10 cellular contexts compared by ENCODE assay signal in the genomic region with DNA sequence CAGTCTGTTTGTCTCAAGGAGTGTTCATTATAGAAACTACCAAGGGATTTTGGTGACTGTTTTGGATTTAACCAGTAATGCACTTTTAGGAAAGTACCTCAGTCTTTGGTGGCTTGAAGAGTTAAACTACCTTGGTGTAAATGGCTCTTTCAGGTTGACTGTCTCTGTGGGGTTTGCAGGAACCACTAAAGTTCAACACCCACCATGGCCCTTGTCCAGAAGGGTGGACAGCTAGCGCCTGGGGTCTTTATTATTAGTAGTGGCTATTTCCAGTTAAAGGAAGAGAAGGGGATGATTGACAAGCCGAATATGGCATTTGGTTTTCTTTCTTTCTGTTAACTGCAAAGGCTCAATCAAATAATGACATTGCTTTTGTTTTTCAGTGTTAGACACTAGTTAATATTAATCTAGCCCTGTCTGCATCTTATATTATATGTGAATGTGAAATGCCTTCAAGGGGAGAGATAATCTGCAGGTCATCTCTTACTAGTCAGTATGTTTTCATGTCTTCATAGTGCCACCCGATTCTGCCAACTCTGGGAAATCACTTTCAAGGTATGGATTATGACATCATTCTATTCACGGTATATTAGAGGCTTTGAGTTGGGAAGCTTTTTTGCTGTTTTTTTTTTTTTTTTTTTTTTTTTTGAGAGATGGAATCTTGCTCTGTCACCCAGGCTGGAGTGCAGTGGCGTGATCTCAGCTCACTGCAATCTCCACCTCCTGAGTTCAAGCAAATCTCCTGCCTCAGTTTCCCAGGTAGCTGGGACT. TPM values are rescaled to one million over a fixed set of nuclear protein-coding genes. Genes with fewer than 3 reads are reported as not detected.
A peak's percentile ranks its signal among the peaks of the same experiment; 100 is the strongest.
DNase-seq lines count a peak whose midpoint lies in the region; ATAC-seq and TF ChIP-seq lines count a peak whose summit lies in the region.
"Had no signal": no experiment of that assay in that cellular context is flagged by ENCODE, and none has a peak within 500 bp of the region (broad histone marks: within the 10 kb centered on the region; RNA-seq: fewer than 3 reads in every experiment).

No MANE protein-coding gene starts in this region.

- no peaks in the 10 kb centered on the region for H3K9me3 Mint-ChIP-seq in naive B cell

- H3K9me2 ChIP-seq in DOHH2 (replicated peaks; ENCODE audit: control insufficient read depth, low read length), result no peaks in the 10 kb centered on the region

- POLR2A ChIA-PET in Panc1 (lab: Charles Lee), result no interaction called here

- TF ChIP-seq CTCF in DOHH2 (IDR thresholded peaks at IDR 0.05; ENCODE audit: low read depth, low read length, poor library complexity, severe bottlenecking) (no peak), Panc1 (IDR thresholded peaks at IDR 0.05) (no peak), heart left ventricle (IDR thresholded peaks at IDR 0.05) (no peak)

- H3F3A ChIP-seq in DOHH2 (ENCODE audit: control insufficient read depth, insufficient read depth), result peaks cover 43% of the 10 kb centered on the region

- peaks cover 21% of the 10 kb centered on the region; the same call in 1 of the 2 replicates for H4K20me1 ChIP-seq in DOHH2 (ENCODE audit: control insufficient read depth, insufficient read depth, low read depth, low read length)

- H3K9me3 ChIP-seq in DOHH2 (ENCODE audit: control insufficient read depth, insufficient read depth, low read length) (no peaks in the 10 kb centered on the region), Panc1 (ENCODE audit: control insufficient read depth, insufficient read depth, low read depth, low read length) (no peaks in the 10 kb centered on the region), heart left ventricle (no peaks in the 10 kb centered on the region)

- peak overlapping the region; percentile 90 for H3K4me2 ChIP-seq in DOHH2 (ENCODE audit: low read length)

- peaks cover 22% of the 10 kb centered on the region for H3K36me3 ChIP-seq in DOHH2 (ENCODE audit: control insufficient read depth, low read length)
- H3K36me3 ChIP-seq in Panc1 (ENCODE audit: control insufficient read depth, insufficient read depth, low read length), result no peaks in the 10 kb centered on the region
- no peaks in the 10 kb centered on the region for H3K36me3 ChIP-seq in heart left ventricle

- intact Hi-C loops in Panc1 (cut with micrococcal nuclease; ENCODE audit: unreplicated experiment) (no loop called here), heart left ventricle (cut with DNase I) (loop anchor here in 3 of 10 donors (5.0 to 10.0 kb wide), 3 partner anchors 47 to 57 kb away; a partner anchor contains a TSS)

- H3K27ac ChIP-seq in DOHH2 (ENCODE audit: low read depth, low read length), result peak overlapping the region; percentile 97
- H3K27ac ChIP-seq in Panc1 (ENCODE audit: low read length), result peak overlapping the region; percentile 72
- peak overlapping the region in 3 of 12 donors; percentile 16 to 33 (median 32) for H3K27ac ChIP-seq in heart left ventricle

- CTCF ChIA-PET in Panc1 (lab: Charles Lee), result interaction anchor here (0.6 kb wide), 1 partner anchor 404 kb away, joined by 3 read pairs; no protein-coding TSS in a partner anchor

- DNase-seq in Panc1 (ENCODE audit: low read depth, low spot score), result no peak
- DNase-seq in naive B cell, result no peak
- DNase-seq in heart left ventricle, result no peak
- DNase-seq in occipital lobe (lab: John Stamatoyannopoulos, UW), result no peak
- DNase-seq in stimulated activated CD4-positive, alpha-beta T cell treated with anti-CD3 and anti-CD28 coated beads, Interleukin-2, amount 100 ng/mL, for 24 hours, result no peak
- no peak for DNase-seq in GOT3 (lab: John Stamatoyannopoulos, UW)
- DNase-seq: NK-92 treated with Interleukin-12 subunit alpha and Interleukin-12 subunit beta, amount 100 ng/mL, for 24 hours had no signal

- BruUV-seq in Panc1 (replicated peaks; lab: Mats Ljungman, UMichigan), result no TSS peak

- no peaks in the 10 kb centered on the region for H3K36me3 Mint-ChIP-seq in naive B cell

- peak overlapping the region; percentile 86 to 95 (median 91) for H3K27ac Mint-ChIP-seq in naive B cell

- 46 to 64% (median 54%) methylated on average over 5 of the region's 5 CpGs for WGBS in heart left ventricle, 4 donors

- H3K4me3 Mint-ChIP-seq in naive B cell, result peak overlapping the region in 6 of 8 donors; percentile 11 to 62 (median 46)

- H3K4me3 ChIP-seq in DOHH2 (ENCODE audit: low read length), result peak overlapping the region; percentile 67
- H3K4me3 ChIP-seq in Panc1 (ENCODE audit: low read depth in 2 of 2, low read length in 2 of 2), result no peak overlapping the region
- no peak overlapping the region for H3K4me3 ChIP-seq in heart left ventricle

- H3K27me3 ChIP-seq in DOHH2 (ENCODE audit: control insufficient read depth, low read length) (no peaks in the 10 kb centered on the region), Panc1 (ENCODE audit: control insufficient read depth, insufficient read depth, low read length) (no peaks in the 10 kb centered on the region), heart left ventricle (no peaks in the 10 kb centered on the region)

- peaks cover 62 to 84% (median 76%) of the 10 kb centered on the region in 3 donors for H3K4me1 Mint-ChIP-seq in naive B cell

- no peaks in the 10 kb centered on the region for H3K27me3 Mint-ChIP-seq in naive B cell

- H3K79me2 ChIP-seq in DOHH2 (ENCODE audit: control insufficient read depth, low read length), result peaks cover 76% of the 10 kb centered on the region

- H3K4me1 ChIP-seq in DOHH2 (ENCODE audit: control insufficient read depth, low read length) (peaks cover 80% of the 10 kb centered on the region), Panc1 (ENCODE audit: control insufficient read depth, insufficient read depth, low read length) (peaks cover 58% of the 10 kb centered on the region), heart left ventricle (peaks cover 15 to 83% (median 62%) of the 10 kb centered on the region in 12 donors)

- in situ Hi-C loops in Panc1 (cut with HindIII; ENCODE audit: low pct_unique_long_range_greater_than_20kb, low sequenced_read_pairs), result loop anchor here (5.0 kb wide), 1 partner anchor 37 kb away; no protein-coding TSS in a partner anchor

- TF ChIP-seq POLR2A in heart left ventricle (IDR thresholded peaks at IDR 0.05), result no peak

- ATAC-seq in GM21367 (IDR thresholded peaks at IDR 0.05; ENCODE audit: unreplicated experiment) (peak; percentile 37), Panc1 (no peak), naive B cell (ENCODE audit: low read depth in 2 of 2) (no peak), heart left ventricle (no peak)
- ATAC-seq: esophagus mucosa had no signal

RNA-seq across cellular contexts. Expression of a gene that starts 56.4 kb away (rescaled TPM):
- total RNA-seq in Panc1 (2021; ENCODE audit: unreplicated experiment) (68.5 TPM), heart left ventricle (100 to 1,000 TPM in 6 of 9 donors, 10 to 100 TPM in 3; 65.3 to 146 (median 114) TPM), occipital lobe (165 TPM)
- polyA plus RNA-seq in Panc1 (2012; ENCODE audit: insufficient read length), result 45.9 TPM
- polyA plus RNA-seq in naive B cell (ENCODE audit: low read depth in 6 of 6) (10 to 100 TPM; 11.8 to 36.0 (median 20.3) TPM), heart left ventricle (100 to 1,000 TPM in 1 of 2 donors, 10 to 100 TPM in 1; 52.7 to 192 TPM)
